Comparison of ENCODE assay signal across 22 cellular contexts in genomic region chr10:73877533-73878160, GRCh38. TPM values are rescaled to one million over a fixed set of nuclear protein-coding genes. Genes with fewer than 3 reads are reported as not detected.
DNase-seq lines count a peak whose midpoint lies in the region; ATAC-seq and TF ChIP-seq lines count a peak whose summit lies in the region.
"Had no signal": no experiment of that assay in that cellular context is flagged by ENCODE, and none has a peak within 500 bp of the region (broad histone marks: within the 10 kb centered on the region; RNA-seq: fewer than 3 reads in every experiment).

No MANE protein-coding gene starts in this region.

- H2AK5ac ChIP-seq in IMR-90 (ENCODE audit: low read depth, low read length) = peak overlapping the region; percentile 57; the same call in 1 of the 2 replicates

- H2BK5ac ChIP-seq in IMR-90 (ENCODE audit: low read depth, low read length, poor library complexity, severe bottlenecking) = no peak overlapping the region

- DNase-seq in CD8-positive, alpha-beta T cell = no peak
- DNase-seq in IMR-90 (no peak), endodermal cell (peak; percentile 71), occipital lobe (lab: John Stamatoyannopoulos, UW) (peak; percentile 23), foreskin keratinocyte (no peak), right atrium auricular region (ENCODE audit: low spot score) (no peak), HEK293T (ENCODE audit: extremely low spot score) (no peak)
- DNase-seq: activated CD4-positive, alpha-beta T cell treated with anti-CD3 and anti-CD28 coated beads, Interleukin-2, amount 10 ng/mL, durations not matched to agents 24 days and 14 days; adrenal gland; COR-L47; cortex of kidney; DMS79; left colon; natural killer cell; NCI-H1048; NCI-H1930; NCI-H345; NCI-H82; Right ventricle myocardium superior had no signal

- no peak overlapping the region for H4K5ac ChIP-seq in IMR-90 (ENCODE audit: low read depth, low read length)

- intact Hi-C loops in CD8-positive, alpha-beta T cell (cut with DNase I, micrococcal nuclease) = loop anchor here (2.0 to 10.0 kb wide), 6 partner anchors 13 to 1237 kb away; partner anchors contain the start of genes KAT6B (in 1 of the 2), SAMD8 (in 1 of the 2) and VCL (in 1 of the 2)
- intact Hi-C loops in IMR-90 (cut with micrococcal nuclease) = no loop called here

- no peak overlapping the region for H3K27ac ChIP-seq in CD8-positive, alpha-beta T cell (ENCODE audit: low read depth, low read length)
- no peak overlapping the region for H3K27ac ChIP-seq in IMR-90 (ENCODE audit: insufficient read depth, low read length)
- H3K27ac ChIP-seq in endodermal cell (ENCODE audit: low read depth, low read length) = no peak overlapping the region
- no peak overlapping the region for H3K27ac ChIP-seq in foreskin keratinocyte
- no peak overlapping the region for H3K27ac ChIP-seq in right atrium auricular region
- H3K27ac ChIP-seq: adrenal gland had no signal

- peaks cover 10% of the 10 kb centered on the region for H3K36me3 Mint-ChIP-seq in CD8-positive, alpha-beta T cell
- no peaks in the 10 kb centered on the region for H3K36me3 Mint-ChIP-seq in endodermal cell (ENCODE audit: low read depth)
- H3K36me3 Mint-ChIP-seq: natural killer cell had no signal

- peaks cover 8% of the 10 kb centered on the region for H4K20me1 ChIP-seq in IMR-90 (ENCODE audit: insufficient read depth, low read length)

- dilution Hi-C loops in IMR-90 (cut with HindIII; ENCODE audit: low sequenced_read_pairs, unreplicated experiment) = no loop called here

- H3K4me1 Mint-ChIP-seq in CD8-positive, alpha-beta T cell (ENCODE audit: low read depth) = peaks cover 50% of the 10 kb centered on the region
- peaks cover 18% of the 10 kb centered on the region for H3K4me1 Mint-ChIP-seq in endodermal cell

- 95% methylated on average over 4 of the region's 9 CpGs; no CpG with 5 or more reads in 1 of the 2 experiments for WGBS in IMR-90 (ENCODE audit: extremely low coverage in 2 of 2, insufficient read length in 1 of 2), 2 experiments
- WGBS in endodermal cell (ENCODE audit: insufficient coverage in 1 of 2, insufficient read length in 1 of 2), 2 experiments = 79 to 87% methylated on average over 6 to 9 of the region's 9 CpGs

- no peak overlapping the region for H3K56ac ChIP-seq in IMR-90 (ENCODE audit: extremely low read depth, insufficient read depth, low read length)

- no peak for TF ChIP-seq POLR2A in IMR-90 (IDR thresholded peaks at IDR 0.05; ENCODE audit: low read depth, low read length)

- peaks cover 8 to 12% of the 10 kb centered on the region in 2 experiments for H3K79me1 ChIP-seq in IMR-90 (ENCODE audit: low read depth in 1 of 2, low read length in 2 of 2)

- peaks cover 38% of the 10 kb centered on the region for H3K4me1 ChIP-seq in CD8-positive, alpha-beta T cell (ENCODE audit: insufficient read depth, low read length)
- H3K4me1 ChIP-seq in IMR-90 (ENCODE audit: control insufficient read depth, insufficient read depth, low read length) (peaks cover 6% of the 10 kb centered on the region), endodermal cell (ENCODE audit: control insufficient read depth, insufficient read depth, low read length) (peaks cover 5% of the 10 kb centered on the region), foreskin keratinocyte (peaks cover 19% of the 10 kb centered on the region), right atrium auricular region (peaks cover 3 to 30% of the 10 kb centered on the region in 2 donors)

- H2BK120ac ChIP-seq in IMR-90 (ENCODE audit: low read depth, low read length) = no peak overlapping the region

- no peaks in the 10 kb centered on the region for H3K27me3 ChIP-seq in CD8-positive, alpha-beta T cell (ENCODE audit: insufficient read depth, low read length)
- no peaks in the 10 kb centered on the region for H3K27me3 ChIP-seq in IMR-90 (ENCODE audit: control insufficient read depth, insufficient read depth, low read length)
- H3K27me3 ChIP-seq in endodermal cell (ENCODE audit: control insufficient read depth, insufficient read depth, low read length, poor library complexity, severe bottlenecking) = peaks cover 13% of the 10 kb centered on the region
- no peaks in the 10 kb centered on the region for H3K27me3 ChIP-seq in foreskin keratinocyte
- H3K27me3 ChIP-seq in right atrium auricular region = no peaks in the 10 kb centered on the region
- H3K27me3 ChIP-seq: adrenal gland, breast epithelium had no signal

- 0 out of 2 replicates have a peak overlapping the region, but pooled peaks have one; percentile 52 for H3K14ac ChIP-seq in IMR-90 (replicated peaks; ENCODE audit: low read depth, low read length)

- no peak overlapping the region for H3K4me3 Mint-ChIP-seq in CD8-positive, alpha-beta T cell
- no peak overlapping the region for H3K4me3 Mint-ChIP-seq in endodermal cell
- H3K4me3 Mint-ChIP-seq: activated CD4-positive, alpha-beta T cell treated with anti-CD3 and anti-CD28 coated beads, Interleukin-2, amount 10 ng/mL, durations not matched to agents 24 days and 14 days; HFFc6; natural killer cell had no signal

- no peak overlapping the region for H3K4me3 ChIP-seq in CD8-positive, alpha-beta T cell (ENCODE audit: low read depth, low read length)
- H3K4me3 ChIP-seq in IMR-90 (ENCODE audit: insufficient read depth, low read depth, low read length) = no peak overlapping the region
- H3K4me3 ChIP-seq in endodermal cell (ENCODE audit: low read length) = no peak overlapping the region
- no peak overlapping the region for H3K4me3 ChIP-seq in right atrium auricular region
- H3K4me3 ChIP-seq: adrenal gland, breast epithelium had no signal

- peaks cover 6% of the 10 kb centered on the region for H3K9me1 ChIP-seq in IMR-90 (ENCODE audit: insufficient read depth, low read length)

- no TSS peak for BruUV-seq in IMR-90 (replicated peaks; lab: Mats Ljungman, UMichigan)

- H3K9ac ChIP-seq in IMR-90 (ENCODE audit: low read depth, low read length) (no peak overlapping the region), endodermal cell (ENCODE audit: extremely low read depth, low read length, poor library complexity, severe bottlenecking) (no peak overlapping the region)

- H2BK20ac ChIP-seq in IMR-90 (ENCODE audit: low read depth, low read length) = no peak overlapping the region

- POLR2A ChIA-PET in CD8-positive, alpha-beta T cell (lab: Charles Lee) = interaction anchor here (1.4 to 2.6 kb wide), 3 partner anchors 10 to 28 kb away, joined by 3 to 27 read pairs (median 4); no protein-coding TSS in a partner anchor
- POLR2A ChIA-PET in IMR-90 (lab: Charles Lee; ENCODE audit: unreplicated experiment) (no interaction called here), HEK293T (lab: Yijun Ruan, JAX) (interaction anchor here (1.2 kb wide), 1 partner anchor 13 kb away, joined by 4 read pairs; no protein-coding TSS in a partner anchor)

- H3K36me3 ChIP-seq in CD8-positive, alpha-beta T cell (ENCODE audit: insufficient read depth, low read length) = no peaks in the 10 kb centered on the region
- no peaks in the 10 kb centered on the region for H3K36me3 ChIP-seq in IMR-90 (ENCODE audit: control insufficient read depth, insufficient read depth, low read length)
- no peaks in the 10 kb centered on the region for H3K36me3 ChIP-seq in endodermal cell (ENCODE audit: control insufficient read depth, insufficient read depth, low read length)
- H3K36me3 ChIP-seq in right atrium auricular region = no peaks in the 10 kb centered on the region
- H3K36me3 ChIP-seq: adrenal gland, breast epithelium had no signal

- no peaks in the 10 kb centered on the region for H3K9me3 ChIP-seq in CD8-positive, alpha-beta T cell (ENCODE audit: low read length)
- H3K9me3 ChIP-seq in IMR-90 (ENCODE audit: control insufficient read depth, insufficient read depth, low read length) = no peaks in the 10 kb centered on the region
- H3K9me3 ChIP-seq in endodermal cell (ENCODE audit: control insufficient read depth, low read length) = no peaks in the 10 kb centered on the region
- no peaks in the 10 kb centered on the region for H3K9me3 ChIP-seq in right atrium auricular region
- H3K9me3 ChIP-seq: adrenal gland, breast epithelium had no signal

- no peak overlapping the region for H3K4me2 ChIP-seq in IMR-90 (ENCODE audit: low read depth, low read length)

- TF ChIP-seq CTCF in CD8-positive, alpha-beta T cell (IDR thresholded peaks at IDR 0.05) = no peak
- no peak for TF ChIP-seq CTCF in IMR-90 (conservative IDR thresholded peaks at IDR 0.05; ENCODE audit: low read depth, low read length)
- TF ChIP-seq CTCF in endodermal cell (conservative IDR thresholded peaks at IDR 0.05) = no peak
- no peak for TF ChIP-seq CTCF in foreskin keratinocyte (conservative IDR thresholded peaks at IDR 0.05)
- TF ChIP-seq CTCF in right atrium auricular region (IDR thresholded peaks at IDR 0.05) = no peak

- ATAC-seq in CD8-positive, alpha-beta T cell = no peak
- no peak for ATAC-seq in IMR-90 (ENCODE audit: low read depth)
- ATAC-seq in foreskin keratinocyte = no peak
- ATAC-seq: left colon, natural killer cell had no signal

- no peak overlapping the region for H2AK9ac ChIP-seq in IMR-90 (replicated peaks; ENCODE audit: low read depth, low read length, poor library complexity)

- H3K4ac ChIP-seq in IMR-90 (ENCODE audit: low read depth, low read length) = no peak overlapping the region

- no peak overlapping the region for H4K8ac ChIP-seq in IMR-90 (ENCODE audit: low read depth in 2 of 2, low read length in 2 of 2)

- 0 out of 2 replicates have a peak overlapping the region, but pooled peaks have one; percentile 7 for H3K23ac ChIP-seq in IMR-90 (ENCODE audit: low read depth, low read length)

- H3K9me3 Mint-ChIP-seq in CD8-positive, alpha-beta T cell = no peaks in the 10 kb centered on the region
- no peaks in the 10 kb centered on the region for H3K9me3 Mint-ChIP-seq in endodermal cell
- H3K9me3 Mint-ChIP-seq: activated CD4-positive, alpha-beta T cell treated with anti-CD3 and anti-CD28 coated beads, Interleukin-2, amount 10 ng/mL, durations not matched to agents 24 days and 14 days; HFFc6; natural killer cell had no signal

- H3K18ac ChIP-seq in IMR-90 (ENCODE audit: low read depth, low read length) = no peak overlapping the region

- in situ Hi-C loops in IMR-90 (cut with MboI; ENCODE audit: low sequenced_read_pairs) = no loop called here

- H2BK15ac ChIP-seq in IMR-90 (ENCODE audit: low read depth, low read length) = no peak overlapping the region

- H4K91ac ChIP-seq in IMR-90 (ENCODE audit: insufficient read depth, low read depth, low read length) = no peak overlapping the region

- TF ChIP-seq RAD21 in IMR-90 (IDR thresholded peaks at IDR 0.05; ENCODE audit: low read length) = no peak

- CTCF ChIA-PET in CD8-positive, alpha-beta T cell (lab: Charles Lee) = interaction anchor here (1.1 to 21.6 kb wide), 8 partner anchors 11 to 105 kb away, joined by 3 to 618 read pairs (median 39); no protein-coding TSS in a partner anchor
- CTCF ChIA-PET in IMR-90 (lab: Yijun Ruan, JAX) (interaction anchor here (1.6 kb wide), 1 partner anchor 28 kb away, joined by 4 read pairs; no protein-coding TSS in a partner anchor), HEK293T (lab: Yijun Ruan, JAX) (interaction anchor here (1.0 to 4.9 kb wide), 4 partner anchors 9 to 64 kb away, joined by 3 to 44 read pairs (median 20); no protein-coding TSS in a partner anchor)

- H2AFZ ChIP-seq in IMR-90 (replicated peaks; ENCODE audit: low read length, poor library complexity) = no peak overlapping the region

- H3K27ac Mint-ChIP-seq in CD8-positive, alpha-beta T cell = peak overlapping the region; percentile 52
- H3K27ac Mint-ChIP-seq in endodermal cell = no peak overlapping the region
- H3K27ac Mint-ChIP-seq: HFFc6, progenitor cell of endocrine pancreas had no signal

- no peaks in the 10 kb centered on the region for H3K27me3 Mint-ChIP-seq in CD8-positive, alpha-beta T cell (ENCODE audit: low read depth)
- H3K27me3 Mint-ChIP-seq in endodermal cell (ENCODE audit: insufficient read depth) = peaks cover 40% of the 10 kb centered on the region

RNA-seq across cellular contexts. Expression of gene CAMK2G, which starts 3.3 kb away (rescaled TPM):
- total RNA-seq in CD8-positive, alpha-beta T cell = 10 to 100 TPM; 28.4 to 28.9 TPM
- total RNA-seq in IMR-90 (2012; rRNA removed) (18.9 and 20.4 TPM in 2 replicates), endodermal cell (10 to 100 TPM; 20.9 to 21.7 TPM), occipital lobe (64.1 TPM), foreskin keratinocyte (16.9 and 18.6 TPM in 2 replicates), right atrium auricular region (10 to 100 TPM; 12.1 to 17.4 TPM)
- polyA plus RNA-seq in IMR-90 (2012; rRNA removed) (24.0 and 25.4 TPM in 2 replicates), foreskin keratinocyte (9.7 and 10.6 TPM in 2 replicates)
- 19.3 and 21.1 TPM in 2 replicates for polyA plus RNA-seq in IMR-90 (2012; cell fraction: cytosol; rRNA removed)
- polyA plus RNA-seq in IMR-90 (2012; cell fraction: nucleus; rRNA removed; ENCODE audit: low replicate concordance) = 51.4 and 75.4 TPM in 2 replicates
- polyA plus RNA-seq in endodermal cell (2013, experiment 1 of 2) = 29.8 TPM
- 25.8 TPM for polyA plus RNA-seq in endodermal cell (2013, experiment 2 of 2)

RNA-seq across cellular contexts. Expression of gene PLAU, which starts 33.3 kb away (rescaled TPM):
- under 1 TPM in 1 of 2 experiments, not detected in 1; 0.11 TPM for total RNA-seq in CD8-positive, alpha-beta T cell
- total RNA-seq in IMR-90 (2012; rRNA removed) (115 and 123 TPM in 2 replicates), endodermal cell (1 to 10 TPM; 2.7 to 3.3 TPM), occipital lobe (0.94 TPM), foreskin keratinocyte (630 and 1,498 TPM in 2 replicates), right atrium auricular region (1 to 10 TPM; 3.9 to 4.6 TPM)
- polyA plus RNA-seq in IMR-90 (2012; rRNA removed) (230 and 283 TPM in 2 replicates), foreskin keratinocyte (544 and 1,190 TPM in 2 replicates)
- polyA plus RNA-seq in IMR-90 (2012; cell fraction: cytosol; rRNA removed) = 215 and 255 TPM in 2 replicates
- 331 and 562 TPM in 2 replicates for polyA plus RNA-seq in IMR-90 (2012; cell fraction: nucleus; rRNA removed; ENCODE audit: low replicate concordance)
- 10.5 TPM for polyA plus RNA-seq in endodermal cell (2013, experiment 1 of 2)
- polyA plus RNA-seq in endodermal cell (2013, experiment 2 of 2) = 14.2 TPM

Comparison
In these comparisons a context has a peak if more than half of its experiments do, and no peak if none do; other contexts are left out.
1. DNase-seq: peak in endodermal cell (single experiment) and occipital lobe (single experiment); none in CD8-positive, alpha-beta T cell (0 of 7), IMR-90 (single experiment), foreskin keratinocyte (0 of 2), right atrium auricular region (single experiment) and HEK293T (single experiment).
2. RNA of gene PLAU, which starts 33.3 kb away (total RNA-seq): 630 to 1,498 TPM in foreskin keratinocyte and 115 to 123 TPM in IMR-90; 3.9 to 4.6 TPM in right atrium auricular region, 2.7 to 3.3 TPM in endodermal cell, 0.94 TPM in occipital lobe (single experiment) and 0.11 TPM in CD8-positive, alpha-beta T cell; every median in the first group is over 10 times any median in the second.